In the genomic region with DNA sequence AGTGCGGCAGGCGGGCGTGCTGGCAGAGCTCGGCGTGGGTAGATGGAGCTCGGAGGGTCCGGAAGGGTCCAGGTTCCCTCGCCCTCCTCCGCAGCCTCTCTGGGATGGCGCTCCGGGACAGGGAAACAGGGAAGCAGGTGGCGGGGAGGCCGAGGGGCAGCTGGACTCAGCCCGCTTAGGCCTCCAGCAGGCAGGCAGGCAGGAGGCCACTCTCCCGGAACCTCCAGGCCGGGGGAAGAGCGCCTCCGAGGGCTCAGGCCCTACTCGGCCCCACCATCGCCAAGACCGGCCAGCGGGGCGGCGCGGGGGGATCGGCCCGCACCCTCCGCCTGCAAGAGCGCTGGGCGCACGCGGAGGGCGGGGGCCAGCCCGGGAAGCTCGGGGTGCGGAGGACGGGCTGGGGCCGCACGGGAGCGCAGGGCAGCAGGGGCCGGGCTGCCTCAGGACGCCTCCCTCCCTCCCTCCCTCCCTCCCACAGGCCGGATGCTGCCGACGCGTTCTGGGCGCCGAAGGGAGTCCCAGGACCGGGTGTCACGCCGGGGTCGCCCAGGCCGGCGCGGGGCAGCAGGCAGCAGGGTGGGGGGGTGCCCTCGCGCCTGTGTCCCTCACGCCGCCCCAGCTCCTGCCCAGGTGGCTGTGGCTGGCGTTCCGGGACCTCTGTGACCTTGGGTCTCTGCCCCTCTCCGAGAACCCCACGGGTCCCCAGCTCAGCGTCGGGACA, we compare ENCODE assay signal across 1 cellular context.
TF ChIP-seq lines count a peak whose summit lies in the region.

No MANE protein-coding gene starts in this region.

TF ChIP-seq in HepG2, 621 proteins besides CTCF, POLR2A, EP300 and RAD21 (continued from another document and continues in another):
- TF ChIP-seq, protein P1, sequence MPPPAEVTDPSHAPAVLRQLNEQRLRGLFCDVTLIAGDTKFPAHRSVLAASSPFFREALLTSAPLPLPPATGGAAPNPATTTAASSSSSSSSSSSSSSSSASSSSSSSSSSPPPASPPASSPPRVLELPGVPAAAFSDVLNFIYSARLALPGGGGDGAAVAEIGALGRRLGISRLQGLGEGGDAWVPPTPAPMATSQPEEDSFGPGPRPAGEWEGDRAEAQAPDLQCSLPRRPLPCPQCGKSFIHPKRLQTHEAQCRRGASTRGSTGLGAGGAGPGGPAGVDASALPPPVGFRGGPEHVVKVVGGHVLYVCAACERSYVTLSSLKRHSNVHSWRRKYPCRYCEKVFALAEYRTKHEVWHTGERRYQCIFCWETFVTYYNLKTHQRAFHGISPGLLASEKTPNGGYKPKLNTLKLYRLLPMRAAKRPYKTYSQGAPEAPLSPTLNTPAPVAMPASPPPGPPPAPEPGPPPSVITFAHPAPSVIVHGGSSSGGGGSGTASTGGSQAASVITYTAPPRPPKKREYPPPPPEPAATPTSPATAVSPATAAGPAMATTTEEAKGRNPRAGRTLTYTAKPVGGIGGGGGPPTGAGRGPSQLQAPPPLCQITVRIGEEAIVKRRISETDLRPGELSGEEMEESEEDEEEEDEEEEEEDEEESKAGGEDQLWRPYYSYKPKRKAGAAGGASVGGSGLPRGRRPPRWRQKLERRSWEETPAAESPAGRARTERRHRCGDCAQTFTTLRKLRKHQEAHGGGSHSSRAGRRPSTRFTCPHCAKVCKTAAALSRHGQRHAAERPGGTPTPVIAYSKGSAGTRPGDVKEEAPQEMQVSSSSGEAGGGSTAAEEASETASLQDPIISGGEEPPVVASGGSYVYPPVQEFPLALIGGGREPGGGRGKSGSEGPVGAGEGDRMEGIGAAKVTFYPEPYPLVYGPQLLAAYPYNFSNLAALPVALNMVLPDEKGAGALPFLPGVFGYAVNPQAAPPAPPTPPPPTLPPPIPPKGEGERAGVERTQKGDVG (CRISPR knock-in tag; IDR thresholded peaks at IDR 0.05; ENCODE audit: borderline replicate concordance): no peak
- no peak for TF ChIP-seq GTF3A (CRISPR knock-in tag; conservative IDR thresholded peaks at IDR 0.05)
- no peak for TF ChIP-seq FOXK1 (CRISPR knock-in tag; IDR thresholded peaks at IDR 0.05; ENCODE audit: borderline replicate concordance, low read depth)
- no peak for TF ChIP-seq TSC22D2 (CRISPR knock-in tag; IDR thresholded peaks at IDR 0.05; ENCODE audit: borderline replicate concordance)
- TF ChIP-seq ASH2L (IDR thresholded peaks at IDR 0.05; ENCODE audit: insufficient read length, low read depth, low read length): peak; percentile 32
- TF ChIP-seq, protein P2, sequence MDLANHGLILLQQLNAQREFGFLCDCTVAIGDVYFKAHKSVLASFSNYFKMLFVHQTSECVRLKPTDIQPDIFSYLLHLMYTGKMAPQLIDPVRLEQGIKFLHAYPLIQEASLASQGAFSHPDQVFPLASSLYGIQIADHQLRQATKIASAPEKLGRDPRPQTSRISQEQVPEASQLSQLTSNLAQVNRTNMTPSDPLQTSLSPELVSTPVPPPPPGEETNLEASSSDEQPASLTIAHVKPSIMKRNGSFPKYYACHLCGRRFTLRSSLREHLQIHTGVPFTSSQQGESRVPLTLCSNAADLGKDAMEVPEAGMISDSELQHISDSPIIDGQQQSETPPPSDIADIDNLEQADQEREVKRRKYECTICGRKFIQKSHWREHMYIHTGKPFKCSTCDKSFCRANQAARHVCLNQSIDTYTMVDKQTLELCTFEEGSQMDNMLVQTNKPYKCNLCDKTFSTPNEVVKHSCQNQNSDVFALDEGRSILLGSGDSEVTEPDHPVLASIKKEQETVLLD (CRISPR knock-in tag; IDR thresholded peaks at IDR 0.05; ENCODE audit: low read depth): 0 out of 2 replicates have a peak, but pooled peaks have one; percentile 35
- no peak; the same call in 1 of the 2 replicates for TF ChIP-seq FOXO1 (CRISPR knock-in tag; IDR thresholded peaks at IDR 0.05)
- TF ChIP-seq GABPB1 (CRISPR knock-in tag; IDR thresholded peaks at IDR 0.05): no peak
- no peak for TF ChIP-seq POLR2G (IDR thresholded peaks at IDR 0.05; ENCODE audit: low read depth, low read length)
- TF ChIP-seq, protein P3, sequence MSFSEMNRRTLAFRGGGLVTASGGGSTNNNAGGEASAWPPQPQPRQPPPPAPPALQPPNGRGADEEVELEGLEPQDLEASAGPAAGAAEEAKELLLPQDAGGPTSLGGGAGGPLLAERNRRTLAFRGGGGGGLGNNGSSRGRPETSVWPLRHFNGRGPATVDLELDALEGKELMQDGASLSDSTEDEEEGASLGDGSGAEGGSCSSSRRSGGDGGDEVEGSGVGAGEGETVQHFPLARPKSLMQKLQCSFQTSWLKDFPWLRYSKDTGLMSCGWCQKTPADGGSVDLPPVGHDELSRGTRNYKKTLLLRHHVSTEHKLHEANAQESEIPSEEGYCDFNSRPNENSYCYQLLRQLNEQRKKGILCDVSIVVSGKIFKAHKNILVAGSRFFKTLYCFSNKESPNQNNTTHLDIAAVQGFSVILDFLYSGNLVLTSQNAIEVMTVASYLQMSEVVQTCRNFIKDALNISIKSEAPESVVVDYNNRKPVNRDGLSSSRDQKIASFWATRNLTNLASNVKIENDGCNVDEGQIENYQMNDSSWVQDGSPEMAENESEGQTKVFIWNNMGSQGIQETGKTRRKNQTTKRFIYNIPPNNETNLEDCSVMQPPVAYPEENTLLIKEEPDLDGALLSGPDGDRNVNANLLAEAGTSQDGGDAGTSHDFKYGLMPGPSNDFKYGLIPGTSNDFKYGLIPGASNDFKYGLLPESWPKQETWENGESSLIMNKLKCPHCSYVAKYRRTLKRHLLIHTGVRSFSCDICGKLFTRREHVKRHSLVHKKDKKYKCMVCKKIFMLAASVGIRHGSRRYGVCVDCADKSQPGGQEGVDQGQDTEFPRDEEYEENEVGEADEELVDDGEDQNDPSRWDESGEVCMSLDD (CRISPR knock-in tag; IDR thresholded peaks at IDR 0.05; ENCODE audit: borderline replicate concordance): no peak
- TF ChIP-seq, protein P4, sequence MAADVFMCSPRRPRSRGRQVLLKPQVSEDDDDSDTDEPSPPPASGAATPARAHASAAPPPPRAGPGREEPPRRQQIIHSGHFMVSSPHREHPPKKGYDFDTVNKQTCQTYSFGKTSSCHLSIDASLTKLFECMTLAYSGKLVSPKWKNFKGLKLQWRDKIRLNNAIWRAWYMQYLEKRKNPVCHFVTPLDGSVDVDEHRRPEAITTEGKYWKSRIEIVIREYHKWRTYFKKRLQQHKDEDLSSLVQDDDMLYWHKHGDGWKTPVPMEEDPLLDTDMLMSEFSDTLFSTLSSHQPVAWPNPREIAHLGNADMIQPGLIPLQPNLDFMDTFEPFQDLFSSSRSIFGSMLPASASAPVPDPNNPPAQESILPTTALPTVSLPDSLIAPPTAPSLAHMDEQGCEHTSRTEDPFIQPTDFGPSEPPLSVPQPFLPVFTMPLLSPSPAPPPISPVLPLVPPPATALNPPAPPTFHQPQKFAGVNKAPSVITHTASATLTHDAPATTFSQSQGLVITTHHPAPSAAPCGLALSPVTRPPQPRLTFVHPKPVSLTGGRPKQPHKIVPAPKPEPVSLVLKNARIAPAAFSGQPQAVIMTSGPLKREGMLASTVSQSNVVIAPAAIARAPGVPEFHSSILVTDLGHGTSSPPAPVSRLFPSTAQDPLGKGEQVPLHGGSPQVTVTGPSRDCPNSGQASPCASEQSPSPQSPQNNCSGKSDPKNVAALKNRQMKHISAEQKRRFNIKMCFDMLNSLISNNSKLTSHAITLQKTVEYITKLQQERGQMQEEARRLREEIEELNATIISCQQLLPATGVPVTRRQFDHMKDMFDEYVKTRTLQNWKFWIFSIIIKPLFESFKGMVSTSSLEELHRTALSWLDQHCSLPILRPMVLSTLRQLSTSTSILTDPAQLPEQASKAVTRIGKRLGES (CRISPR knock-in tag; IDR thresholded peaks at IDR 0.05; ENCODE audit: borderline replicate concordance): no peak
- no peak for TF ChIP-seq TEAD2 (CRISPR knock-in tag; IDR thresholded peaks at IDR 0.05)
- TF ChIP-seq SPEN (CRISPR knock-in tag; IDR thresholded peaks at IDR 0.05; ENCODE audit: low read depth): no peak; the same call in 1 of the 2 replicates
- TF ChIP-seq, protein P5, sequence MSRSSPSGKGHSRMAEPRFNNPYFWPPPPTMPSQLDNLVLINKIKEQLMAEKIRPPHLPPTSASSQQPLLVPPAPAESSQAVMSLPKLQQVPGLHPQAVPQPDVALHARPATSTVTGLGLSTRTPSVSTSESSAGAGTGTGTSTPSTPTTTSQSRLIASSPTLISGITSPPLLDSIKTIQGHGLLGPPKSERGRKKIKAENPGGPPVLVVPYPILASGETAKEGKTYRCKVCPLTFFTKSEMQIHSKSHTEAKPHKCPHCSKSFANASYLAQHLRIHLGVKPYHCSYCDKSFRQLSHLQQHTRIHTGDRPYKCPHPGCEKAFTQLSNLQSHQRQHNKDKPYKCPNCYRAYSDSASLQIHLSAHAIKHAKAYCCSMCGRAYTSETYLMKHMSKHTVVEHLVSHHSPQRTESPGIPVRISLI (CRISPR knock-in tag; IDR thresholded peaks at IDR 0.05; ENCODE audit: borderline replicate concordance): no peak
- TF ChIP-seq ZNF282 (IDR thresholded peaks at IDR 0.05; ENCODE audit: partially characterized antibody): no peak
- TF ChIP-seq, protein P6, sequence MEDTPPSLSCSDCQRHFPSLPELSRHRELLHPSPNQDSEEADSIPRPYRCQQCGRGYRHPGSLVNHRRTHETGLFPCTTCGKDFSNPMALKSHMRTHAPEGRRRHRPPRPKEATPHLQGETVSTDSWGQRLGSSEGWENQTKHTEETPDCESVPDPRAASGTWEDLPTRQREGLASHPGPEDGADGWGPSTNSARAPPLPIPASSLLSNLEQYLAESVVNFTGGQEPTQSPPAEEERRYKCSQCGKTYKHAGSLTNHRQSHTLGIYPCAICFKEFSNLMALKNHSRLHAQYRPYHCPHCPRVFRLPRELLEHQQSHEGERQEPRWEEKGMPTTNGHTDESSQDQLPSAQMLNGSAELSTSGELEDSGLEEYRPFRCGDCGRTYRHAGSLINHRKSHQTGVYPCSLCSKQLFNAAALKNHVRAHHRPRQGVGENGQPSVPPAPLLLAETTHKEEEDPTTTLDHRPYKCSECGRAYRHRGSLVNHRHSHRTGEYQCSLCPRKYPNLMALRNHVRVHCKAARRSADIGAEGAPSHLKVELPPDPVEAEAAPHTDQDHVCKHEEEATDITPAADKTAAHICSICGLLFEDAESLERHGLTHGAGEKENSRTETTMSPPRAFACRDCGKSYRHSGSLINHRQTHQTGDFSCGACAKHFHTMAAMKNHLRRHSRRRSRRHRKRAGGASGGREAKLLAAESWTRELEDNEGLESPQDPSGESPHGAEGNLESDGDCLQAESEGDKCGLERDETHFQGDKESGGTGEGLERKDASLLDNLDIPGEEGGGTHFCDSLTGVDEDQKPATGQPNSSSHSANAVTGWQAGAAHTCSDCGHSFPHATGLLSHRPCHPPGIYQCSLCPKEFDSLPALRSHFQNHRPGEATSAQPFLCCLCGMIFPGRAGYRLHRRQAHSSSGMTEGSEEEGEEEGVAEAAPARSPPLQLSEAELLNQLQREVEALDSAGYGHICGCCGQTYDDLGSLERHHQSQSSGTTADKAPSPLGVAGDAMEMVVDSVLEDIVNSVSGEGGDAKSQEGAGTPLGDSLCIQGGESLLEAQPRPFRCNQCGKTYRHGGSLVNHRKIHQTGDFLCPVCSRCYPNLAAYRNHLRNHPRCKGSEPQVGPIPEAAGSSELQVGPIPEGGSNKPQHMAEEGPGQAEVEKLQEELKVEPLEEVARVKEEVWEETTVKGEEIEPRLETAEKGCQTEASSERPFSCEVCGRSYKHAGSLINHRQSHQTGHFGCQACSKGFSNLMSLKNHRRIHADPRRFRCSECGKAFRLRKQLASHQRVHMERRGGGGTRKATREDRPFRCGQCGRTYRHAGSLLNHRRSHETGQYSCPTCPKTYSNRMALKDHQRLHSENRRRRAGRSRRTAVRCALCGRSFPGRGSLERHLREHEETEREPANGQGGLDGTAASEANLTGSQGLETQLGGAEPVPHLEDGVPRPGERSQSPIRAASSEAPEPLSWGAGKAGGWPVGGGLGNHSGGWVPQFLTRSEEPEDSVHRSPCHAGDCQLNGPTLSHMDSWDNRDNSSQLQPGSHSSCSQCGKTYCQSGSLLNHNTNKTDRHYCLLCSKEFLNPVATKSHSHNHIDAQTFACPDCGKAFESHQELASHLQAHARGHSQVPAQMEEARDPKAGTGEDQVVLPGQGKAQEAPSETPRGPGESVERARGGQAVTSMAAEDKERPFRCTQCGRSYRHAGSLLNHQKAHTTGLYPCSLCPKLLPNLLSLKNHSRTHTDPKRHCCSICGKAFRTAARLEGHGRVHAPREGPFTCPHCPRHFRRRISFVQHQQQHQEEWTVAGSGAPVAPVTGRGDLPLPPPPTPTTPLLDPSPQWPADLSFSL (CRISPR knock-in tag; IDR thresholded peaks at IDR 0.05): no peak
- TF ChIP-seq, protein P7, sequence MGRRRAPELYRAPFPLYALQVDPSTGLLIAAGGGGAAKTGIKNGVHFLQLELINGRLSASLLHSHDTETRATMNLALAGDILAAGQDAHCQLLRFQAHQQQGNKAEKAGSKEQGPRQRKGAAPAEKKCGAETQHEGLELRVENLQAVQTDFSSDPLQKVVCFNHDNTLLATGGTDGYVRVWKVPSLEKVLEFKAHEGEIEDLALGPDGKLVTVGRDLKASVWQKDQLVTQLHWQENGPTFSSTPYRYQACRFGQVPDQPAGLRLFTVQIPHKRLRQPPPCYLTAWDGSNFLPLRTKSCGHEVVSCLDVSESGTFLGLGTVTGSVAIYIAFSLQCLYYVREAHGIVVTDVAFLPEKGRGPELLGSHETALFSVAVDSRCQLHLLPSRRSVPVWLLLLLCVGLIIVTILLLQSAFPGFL (CRISPR knock-in tag; IDR thresholded peaks at IDR 0.05): no peak
- TF ChIP-seq, protein P8, sequence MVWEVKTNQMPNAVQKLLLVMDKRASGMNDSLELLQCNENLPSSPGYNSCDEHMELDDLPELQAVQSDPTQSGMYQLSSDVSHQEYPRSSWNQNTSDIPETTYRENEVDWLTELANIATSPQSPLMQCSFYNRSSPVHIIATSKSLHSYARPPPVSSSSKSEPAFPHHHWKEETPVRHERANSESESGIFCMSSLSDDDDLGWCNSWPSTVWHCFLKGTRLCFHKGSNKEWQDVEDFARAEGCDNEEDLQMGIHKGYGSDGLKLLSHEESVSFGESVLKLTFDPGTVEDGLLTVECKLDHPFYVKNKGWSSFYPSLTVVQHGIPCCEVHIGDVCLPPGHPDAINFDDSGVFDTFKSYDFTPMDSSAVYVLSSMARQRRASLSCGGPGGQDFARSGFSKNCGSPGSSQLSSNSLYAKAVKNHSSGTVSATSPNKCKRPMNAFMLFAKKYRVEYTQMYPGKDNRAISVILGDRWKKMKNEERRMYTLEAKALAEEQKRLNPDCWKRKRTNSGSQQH (CRISPR knock-in tag; IDR thresholded peaks at IDR 0.05; ENCODE audit: low read depth): no peak
- TF ChIP-seq ZNF747 (CRISPR knock-in tag; IDR thresholded peaks at IDR 0.05; ENCODE audit: borderline replicate concordance): 0 out of 2 replicates have a peak, but pooled peaks have one; percentile 41
- peak; percentile 14; the same call in 1 of the 2 replicates for TF ChIP-seq HES4 (CRISPR knock-in tag; IDR thresholded peaks at IDR 0.05; ENCODE audit: borderline replicate concordance)
- no peak for TF ChIP-seq HNF4G (IDR thresholded peaks at IDR 0.05; ENCODE audit: borderline replicate concordance, low read depth, low read length)
- no peak for TF ChIP-seq HNF4G (CRISPR knock-in tag; IDR thresholded peaks at IDR 0.05; ENCODE audit: borderline replicate concordance, low read depth)
- no peak for TF ChIP-seq HNF4A (CRISPR knock-in tag; IDR thresholded peaks at IDR 0.05)
- TF ChIP-seq, protein P9, sequence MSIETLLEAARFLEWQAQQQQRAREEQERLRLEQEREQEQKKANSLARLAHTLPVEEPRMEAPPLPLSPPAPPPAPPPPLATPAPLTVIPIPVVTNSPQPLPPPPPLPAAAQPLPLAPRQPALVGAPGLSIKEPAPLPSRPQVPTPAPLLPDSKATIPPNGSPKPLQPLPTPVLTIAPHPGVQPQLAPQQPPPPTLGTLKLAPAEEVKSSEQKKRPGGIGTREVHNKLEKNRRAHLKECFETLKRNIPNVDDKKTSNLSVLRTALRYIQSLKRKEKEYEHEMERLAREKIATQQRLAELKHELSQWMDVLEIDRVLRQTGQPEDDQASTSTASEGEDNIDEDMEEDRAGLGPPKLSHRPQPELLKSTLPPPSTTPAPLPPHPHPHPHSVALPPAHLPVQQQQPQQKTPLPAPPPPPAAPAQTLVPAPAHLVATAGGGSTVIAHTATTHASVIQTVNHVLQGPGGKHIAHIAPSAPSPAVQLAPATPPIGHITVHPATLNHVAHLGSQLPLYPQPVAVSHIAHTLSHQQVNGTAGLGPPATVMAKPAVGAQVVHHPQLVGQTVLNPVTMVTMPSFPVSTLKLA (IDR thresholded peaks at IDR 0.05): no peak
